Comparison of ENCODE assay signal across 21 cellular contexts in genomic region chrX:45619290-45619689, GRCh38.
A peak's percentile ranks its signal among the peaks of the same experiment; 100 is the strongest.
DNase-seq lines count a peak whose midpoint lies in the region; ATAC-seq and TF ChIP-seq lines count a peak whose summit lies in the region.
"Had no signal": no experiment of that assay in that cellular context is flagged by ENCODE, and none has a peak within 500 bp of the region (broad histone marks: within the 10 kb centered on the region; RNA-seq: fewer than 3 reads in every experiment).

No MANE protein-coding gene starts in this region.

- no peak overlapping the region for H3K27ac ChIP-seq in neural cell (ENCODE audit: low read length)
- H3K27ac ChIP-seq: suprapubic skin, vagina, VCaP had no signal

- H3K4me3 ChIP-seq in NB4 (ENCODE audit: low read depth, low read length): no peak overlapping the region
- H3K4me3 ChIP-seq in neural cell (ENCODE audit: low read length): no peak overlapping the region
- H3K4me3 ChIP-seq: suprapubic skin, vagina had no signal

- peak overlapping the region; percentile 80 for H3K27ac Mint-ChIP-seq in chondrocyte (ENCODE audit: unreplicated experiment)
- H3K27ac Mint-ChIP-seq: activated naive CD4-positive, alpha-beta T cell treated with anti-CD3 and anti-CD28 coated beads, Interleukin-2, amount 10 ng/mL, durations not matched to agents 7 days and 5 days; brain; natural killer cell treated with Interleukin-12 subunit alpha and Interleukin-12 subunit beta and Interleukin-15 and Interleukin-18, amount 100 ng/mL, for 72 hours had no signal

- H3K27me3 ChIP-seq in neural cell (ENCODE audit: insufficient read depth, low read depth, low read length): no peaks in the 10 kb centered on the region
- H3K27me3 ChIP-seq: suprapubic skin, vagina had no signal

- H3K4me3 Mint-ChIP-seq in chondrocyte (ENCODE audit: unreplicated experiment): no peak overlapping the region
- H3K4me3 Mint-ChIP-seq: activated naive CD4-positive, alpha-beta T cell treated with anti-CD3 and anti-CD28 coated beads, Interleukin-2, amount 10 ng/mL, durations not matched to agents 7 days and 5 days; brain; natural killer cell treated with Interleukin-12 subunit alpha and Interleukin-12 subunit beta and Interleukin-15 and Interleukin-18, amount 100 ng/mL, for 72 hours had no signal

- H2AFZ ChIP-seq in neural cell (ENCODE audit: low read depth, low read length): no peak overlapping the region

- TF ChIP-seq POLR2A in NB4 (IDR thresholded peaks at IDR 0.05; ENCODE audit: extremely low read depth, insufficient read length) (no peak), GM18505 (IDR thresholded peaks at IDR 0.05; ENCODE audit: borderline replicate concordance, extremely low read depth, insufficient read depth, insufficient read length) (no peak)

- TF ChIP-seq RAD21 in neural cell (conservative IDR thresholded peaks at IDR 0.05): no peak

- H3K36me3 ChIP-seq in neural cell (ENCODE audit: insufficient read depth, low read length): no peaks in the 10 kb centered on the region
- H3K36me3 ChIP-seq: suprapubic skin, vagina had no signal

- TF ChIP-seq EP300 in neural cell (conservative IDR thresholded peaks at IDR 0.05; ENCODE audit: poor library complexity, severe bottlenecking): no peak

- DNase-seq in EH (ENCODE audit: low read depth) (peak; percentile 72), NB4 (ENCODE audit: low read depth) (peak; percentile 25), chondrocyte (ENCODE audit: low spot score) (no peak), posterior cingulate gyrus (no peak)
- DNase-seq: activated CD4-positive, alpha-beta T cell treated with anti-CD3 and anti-CD28 coated beads, Interleukin-2, amount 50 U/mL, for 4 hours; activated naive CD4-positive, alpha-beta T cell treated with anti-CD3 and anti-CD28 coated beads, Interleukin-2, amount 10 ng/mL, durations not matched to agents 7 days and 5 days; dermis blood vessel endothelial cell; GDM1; glutamatergic neuron; NCI-H2227 treated with DMSO at 0.1 percent for 48 hours; NK-92 treated with Interleukin-12 subunit alpha and Interleukin-12 subunit beta, amount 100 ng/mL, for 24 hours; RPMI8226; stimulated activated CD4-positive, alpha-beta T cell treated with anti-CD3 and anti-CD28 coated beads, Interleukin-12 subunit alpha, Interleukin-12 subunit beta, amount 100 ng/mL, for 4 hours had no signal

- H3K9ac ChIP-seq in neural cell (ENCODE audit: low read length): no peak overlapping the region

- no peaks in the 10 kb centered on the region for H4K20me1 ChIP-seq in neural cell (ENCODE audit: insufficient read depth)

- H3K36me3 Mint-ChIP-seq in chondrocyte (ENCODE audit: low read depth): no peaks in the 10 kb centered on the region
- H3K36me3 Mint-ChIP-seq: activated naive CD4-positive, alpha-beta T cell treated with anti-CD3 and anti-CD28 coated beads, Interleukin-2, amount 10 ng/mL, durations not matched to agents 7 days and 5 days; brain had no signal

- no peaks in the 10 kb centered on the region for H3K27me3 Mint-ChIP-seq in chondrocyte (ENCODE audit: low read depth)
- H3K27me3 Mint-ChIP-seq: activated naive CD4-positive, alpha-beta T cell treated with anti-CD3 and anti-CD28 coated beads, Interleukin-2, amount 10 ng/mL, durations not matched to agents 7 days and 5 days; brain had no signal

- no peaks in the 10 kb centered on the region for H3K9me2 ChIP-seq in neural cell (ENCODE audit: insufficient read depth, low read length)

- intact Hi-C loops in posterior cingulate gyrus (cut with DNase I): no loop called here

- H3F3A ChIP-seq in neural cell (ENCODE audit: insufficient read depth, low read length, poor library complexity, severe bottlenecking): no peaks in the 10 kb centered on the region

- no peaks in the 10 kb centered on the region for H3K79me2 ChIP-seq in neural cell (replicated peaks; ENCODE audit: insufficient read depth, low read length)

- peaks cover 15% of the 10 kb centered on the region for H3K9me3 Mint-ChIP-seq in chondrocyte (ENCODE audit: low read depth)

- H3K4me1 Mint-ChIP-seq in chondrocyte (ENCODE audit: low read depth): peaks cover 42% of the 10 kb centered on the region
- H3K4me1 Mint-ChIP-seq: activated naive CD4-positive, alpha-beta T cell treated with anti-CD3 and anti-CD28 coated beads, Interleukin-2, amount 10 ng/mL, durations not matched to agents 7 days and 5 days; brain had no signal

- H3K9me3 ChIP-seq in neural cell (ENCODE audit: low read length): no peaks in the 10 kb centered on the region
- H3K9me3 ChIP-seq: suprapubic skin, vagina had no signal

- no peak for ATAC-seq in GM18505 (IDR thresholded peaks at IDR 0.05; ENCODE audit: unreplicated experiment)
- no peak for ATAC-seq in GM19328 (IDR thresholded peaks at IDR 0.05; ENCODE audit: unreplicated experiment)
- ATAC-seq: natural killer cell treated with Interleukin-12 subunit alpha and Interleukin-12 subunit beta and Interleukin-15 and Interleukin-18, amount 100 ng/mL, for 72 hours had no signal

- H3K4me2 ChIP-seq in neural cell (ENCODE audit: low read length): no peak overlapping the region

- TF ChIP-seq CTCF in NB4 (IDR thresholded peaks at IDR 0.05; ENCODE audit: low read depth, low read length) (no peak), chondrocyte (IDR thresholded peaks at IDR 0.05) (no peak), neural cell (IDR thresholded peaks at IDR 0.05; ENCODE audit: poor library complexity, severe bottlenecking) (no peak)

TF ChIP-seq in neural cell, 6 proteins besides CTCF, POLR2A, EP300 and RAD21:
- TF ChIP-seq REST (IDR thresholded peaks at IDR 0.05; ENCODE audit: borderline replicate concordance) (no peak), POLR2AphosphoS5 (IDR thresholded peaks at IDR 0.05) (peak; percentile 47)

Comparison
In these comparisons a context has a peak if more than half of its experiments do, and no peak if none do; other contexts are left out.
1. DNase-seq: peak in EH (single experiment) and NB4 (single experiment); none in chondrocyte (single experiment) and posterior cingulate gyrus (0 of 10).